In genomic region chr3:37935290-37935668, GRCh38 we compare ENCODE assay signal across 12 cellular contexts. TPM values are rescaled to one million over a fixed set of nuclear protein-coding genes. Genes with fewer than 3 reads are reported as not detected.
DNase-seq lines count a peak whose midpoint lies in the region; ATAC-seq and TF ChIP-seq lines count a peak whose summit lies in the region.
"Had no signal": no experiment of that assay in that cellular context is flagged by ENCODE, and none has a peak within 500 bp of the region (broad histone marks: within the 10 kb centered on the region; RNA-seq: fewer than 3 reads in every experiment).

No MANE protein-coding gene starts in this region.

- TF ChIP-seq EP300 in esophagus muscularis mucosa (IDR thresholded peaks at IDR 0.05): no peak
- TF ChIP-seq EP300 in upper lobe of left lung (IDR thresholded peaks at IDR 0.05): no peak

- peak; percentile 26 to 53 for ATAC-seq in upper lobe of left lung (ENCODE audit: low FRiP score in 2 of 2)
- ATAC-seq: activated CD4-positive, CD25-positive, alpha-beta regulatory T cell treated with anti-CD3 and anti-CD28 coated beads, Interleukin-2, amount 50 U/mL, for 24 hours; activated naive CD8-positive, alpha-beta T cell treated with anti-CD3 and anti-CD28 coated beads, Interleukin-2, amount 50 U/mL, for 24 hours; stimulated activated memory B cell treated with anti-CD40 and anti-IgM and Interleukin-4, amounts not matched to agents 10 μg/mL and 1 μg/mL and 100 μg/mL, for 72 hours had no signal

- peak overlapping the region; percentile 95 for H3K27ac Mint-ChIP-seq in mesothelial cell of epicardium
- H3K27ac Mint-ChIP-seq: activated naive CD8-positive, alpha-beta T cell treated with anti-CD3 and anti-CD28 coated beads, Interleukin-2, amount 50 U/mL, for 24 hours; stimulated activated memory B cell treated with anti-CD40 and anti-IgM and Interleukin-4, amounts not matched to agents 10 μg/mL and 1 μg/mL and 100 μg/mL, for 72 hours had no signal

- peaks cover 6% of the 10 kb centered on the region for H3K9me3 Mint-ChIP-seq in mesothelial cell of epicardium
- H3K9me3 Mint-ChIP-seq: activated naive CD8-positive, alpha-beta T cell treated with anti-CD3 and anti-CD28 coated beads, Interleukin-2, amount 50 U/mL, for 24 hours; stimulated activated memory B cell treated with anti-CD40 and anti-IgM and Interleukin-4, amounts not matched to agents 10 μg/mL and 1 μg/mL and 100 μg/mL, for 72 hours had no signal

- H3K9me3 ChIP-seq in esophagus muscularis mucosa (no peaks in the 10 kb centered on the region), upper lobe of left lung (no peaks in the 10 kb centered on the region)

- H3K4me3 ChIP-seq in esophagus muscularis mucosa (no peak overlapping the region), upper lobe of left lung (no peak overlapping the region)

- DNase-seq in RWPE1 (ENCODE audit: low spot score) (no peak), esophagus muscularis mucosa (ENCODE audit: extremely low spot score) (no peak), mesothelial cell of epicardium (ENCODE audit: low spot score in 2 of 2, unreplicated experiment in 2 of 2) (no peak), upper lobe of left lung (no peak), SIG-M5 (lab: John Stamatoyannopoulos, UW) (no peak), NCI-H1105 treated with DMSO at 0.1 percent for 48 hours (lab: John Stamatoyannopoulos, UW) (no peak), ecto neural progenitor cell (ENCODE audit: low spot score) (no peak)
- DNase-seq: activated naive CD8-positive, alpha-beta T cell treated with anti-CD3 and anti-CD28 coated beads, Interleukin-2, amount 50 U/mL, for 24 hours; Karpas-422; retina had no signal

- 4% methylated on average over 1 of the region's 1 CpG for WGBS in esophagus muscularis mucosa
- WGBS in upper lobe of left lung, 2 donors: 3% methylated on average over 1 of the region's 1 CpG

- H3K36me3 ChIP-seq in esophagus muscularis mucosa (no peaks in the 10 kb centered on the region), upper lobe of left lung (no peaks in the 10 kb centered on the region)

- no peaks in the 10 kb centered on the region for H3K27me3 ChIP-seq in esophagus muscularis mucosa
- H3K27me3 ChIP-seq in upper lobe of left lung: no peaks in the 10 kb centered on the region

- H3K4me3 Mint-ChIP-seq in mesothelial cell of epicardium: no peak overlapping the region
- H3K4me3 Mint-ChIP-seq: activated naive CD8-positive, alpha-beta T cell treated with anti-CD3 and anti-CD28 coated beads, Interleukin-2, amount 50 U/mL, for 24 hours; stimulated activated memory B cell treated with anti-CD40 and anti-IgM and Interleukin-4, amounts not matched to agents 10 μg/mL and 1 μg/mL and 100 μg/mL, for 72 hours had no signal

- H3K27ac ChIP-seq in RWPE1 (peak overlapping the region; percentile 35; the same call in 1 of the 2 replicates), esophagus muscularis mucosa (replicated peaks in 1 of 4) (peak overlapping the region; percentile 40 to 51 (median 43)), upper lobe of left lung (peak overlapping the region; percentile 41 to 79 (median 69))

- no peak for TF ChIP-seq CTCF in RWPE1 (conservative IDR thresholded peaks at IDR 0.05; ENCODE audit: low read depth)
- no peak for TF ChIP-seq CTCF in esophagus muscularis mucosa (IDR thresholded peaks at IDR 0.05)
- TF ChIP-seq CTCF in mesothelial cell of epicardium (IDR thresholded peaks at IDR 0.05; ENCODE audit: unreplicated experiment): no peak
- no peak for TF ChIP-seq CTCF in upper lobe of left lung (IDR thresholded peaks at IDR 0.05)

- intact Hi-C loops in esophagus muscularis mucosa (cut with DNase I): no loop called here

- H3K4me1 ChIP-seq in esophagus muscularis mucosa (peaks cover 38 to 63% (median 49%) of the 10 kb centered on the region in 4 donors), upper lobe of left lung (peaks cover 32 to 50% (median 38%) of the 10 kb centered on the region in 4 donors)

- POLR2A ChIA-PET in RWPE1 (lab: Yijun Ruan, JAX; ENCODE audit: low non-redundant PET): no interaction called here

- CTCF ChIA-PET in RWPE1 (lab: Yijun Ruan, JAX): no interaction called here

- no peaks in the 10 kb centered on the region for H3K27me3 Mint-ChIP-seq in mesothelial cell of epicardium (ENCODE audit: low read depth)

- peaks cover 53% of the 10 kb centered on the region for H3K4me1 Mint-ChIP-seq in mesothelial cell of epicardium
- H3K4me1 Mint-ChIP-seq: activated naive CD8-positive, alpha-beta T cell treated with anti-CD3 and anti-CD28 coated beads, Interleukin-2, amount 50 U/mL, for 24 hours; stimulated activated memory B cell treated with anti-CD40 and anti-IgM and Interleukin-4, amounts not matched to agents 10 μg/mL and 1 μg/mL and 100 μg/mL, for 72 hours had no signal

- TF ChIP-seq POLR2A in esophagus muscularis mucosa (IDR thresholded peaks at IDR 0.05; ENCODE audit: low read depth) (no peak), upper lobe of left lung (IDR thresholded peaks at IDR 0.05) (no peak)

- H3K36me3 Mint-ChIP-seq in mesothelial cell of epicardium: peaks cover 7% of the 10 kb centered on the region
- H3K36me3 Mint-ChIP-seq: stimulated activated memory B cell treated with anti-CD40 and anti-IgM and Interleukin-4, amounts not matched to agents 10 μg/mL and 1 μg/mL and 100 μg/mL, for 72 hours had no signal

RNA-seq across cellular contexts. Expression of gene VILL, which starts 55.3 kb away (rescaled TPM):
- total RNA-seq in esophagus muscularis mucosa: 1 to 10 TPM; 3.2 to 5.1 (median 4.4) TPM
- total RNA-seq in mesothelial cell of epicardium: 15.3 to 16.7 TPM (median 16.4 TPM) in 3 replicates
- 10 to 100 TPM in 5 of 6 donors, 1 to 10 TPM in 1; 5.6 to 41.9 (median 19.0) TPM for total RNA-seq in upper lobe of left lung
